13 cellular contexts compared by ENCODE assay signal in the genomic region with DNA sequence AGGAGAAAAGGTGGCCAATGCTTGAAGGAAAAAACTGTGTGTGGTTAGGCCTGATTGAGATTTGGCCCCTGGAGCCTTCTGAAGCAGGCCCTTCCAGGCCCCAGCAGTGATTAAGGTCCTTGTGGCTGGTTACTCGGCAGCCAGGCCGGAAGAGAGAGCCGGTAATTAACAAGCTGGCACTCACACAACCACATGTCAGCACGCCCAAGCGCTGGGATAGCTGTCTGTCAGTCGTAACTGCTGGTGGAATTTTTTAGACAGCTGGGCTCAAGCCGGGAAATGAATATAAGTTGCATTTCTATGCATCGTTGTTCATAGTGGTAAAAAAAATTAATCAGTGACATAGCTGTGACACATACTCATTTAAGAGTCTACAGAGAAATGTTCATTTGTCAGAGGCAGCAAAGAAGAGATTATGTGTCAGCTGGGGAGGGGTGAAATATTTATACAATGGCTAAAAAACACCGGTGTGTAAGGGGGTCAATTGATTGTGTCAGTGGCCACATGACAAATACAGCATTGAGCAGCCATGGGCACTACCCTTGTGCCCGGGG. TPM values are rescaled to one million over a fixed set of nuclear protein-coding genes. Genes with fewer than 3 reads are reported as not detected.
A peak's percentile ranks its signal among the peaks of the same experiment; 100 is the strongest.
DNase-seq lines count a peak whose midpoint lies in the region; ATAC-seq lines count a peak whose summit lies in the region.
"Had no signal": no experiment of that assay in that cellular context is flagged by ENCODE, and none has a peak within 500 bp of the region (broad histone marks: within the 10 kb centered on the region; RNA-seq: fewer than 3 reads in every experiment).

No MANE protein-coding gene starts in this region.

- DNase-seq in DMS153 treated with DMSO at 0.1 percent for 48 hours (lab: John Stamatoyannopoulos, UW; ENCODE audit: unreplicated experiment) (peak; percentile 27), DMS153 (lab: John Stamatoyannopoulos, UW) (no peak), NCI-H510A treated with DMSO at 0.1 percent for 48 hours (lab: John Stamatoyannopoulos, UW) (peak; percentile 16), dermis blood vessel endothelial cell (peak; percentile 75), renal cortical epithelial cell (ENCODE audit: low read depth) (peak; percentile 89), hepatic stellate cell (ENCODE audit: low spot score) (no peak), T-helper 2 cell (no peak)
- DNase-seq: activated B cell treated with CpG ODN at 0.5 μM for 24 hours, KG1, lower lobe of right lung, psoas muscle had no signal

- ATAC-seq in HG03175 (IDR thresholded peaks at IDR 0.05; ENCODE audit: unreplicated experiment): no peak
- ATAC-seq: GM23338, psoas muscle had no signal

RNA-seq across cellular contexts. Expression of a gene that starts 13.7 kb away (rescaled TPM):
- total RNA-seq in dermis blood vessel endothelial cell (46.1 and 65.8 TPM in 2 replicates), renal cortical epithelial cell (0.69 and 3.6 TPM in 2 replicates)

RNA-seq across cellular contexts. Expression of a gene that starts 44.5 kb away (rescaled TPM):
- total RNA-seq in dermis blood vessel endothelial cell: 20.9 and 24.0 TPM in 2 replicates
- 28.9 and 34.2 TPM in 2 replicates for total RNA-seq in renal cortical epithelial cell

RNA-seq across cellular contexts. Expression of a gene that starts 58.9 kb away (rescaled TPM):
- total RNA-seq in dermis blood vessel endothelial cell (3.9 and 9.9 TPM in 2 replicates), renal cortical epithelial cell (5.4 and 6.9 TPM in 2 replicates)

RNA-seq across cellular contexts. Expression of a gene that starts 59.1 kb away (rescaled TPM):
- total RNA-seq in dermis blood vessel endothelial cell (43.7 and 45.0 TPM in 2 replicates), renal cortical epithelial cell (50.2 and 62.0 TPM in 2 replicates)

Comparison
In these comparisons a context has a peak if more than half of its experiments do, and no peak if none do; other contexts are left out.
1. DNase-seq: peak in DMS153 treated with DMSO at 0.1 percent for 48 hours (single experiment), NCI-H510A treated with DMSO at 0.1 percent for 48 hours (single experiment), dermis blood vessel endothelial cell (single experiment) and renal cortical epithelial cell (single experiment); none in DMS153 (single experiment), hepatic stellate cell (single experiment) and T-helper 2 cell (0 of 5).
2. RNA of a gene that starts 13.7 kb away (total RNA-seq): 46.1 to 65.8 TPM in dermis blood vessel endothelial cell; 0.69 to 3.6 TPM in renal cortical epithelial cell; every median in the first group is over 10 times any median in the second.